In genomic region chr12:64694130-64695078, GRCh38 we compare ENCODE assay signal across 14 cellular contexts.
DNase-seq lines count a peak whose midpoint lies in the region; ATAC-seq, FAIRE-seq and TF ChIP-seq lines count a peak whose summit lies in the region.
"Had no signal": no experiment of that assay in that cellular context is flagged by ENCODE, and none has a peak within 500 bp of the region (broad histone marks: within the 10 kb centered on the region; RNA-seq: fewer than 3 reads in every experiment).

No MANE protein-coding gene starts in this region.

- peaks cover 39% of the 10 kb centered on the region for H3K36me3 Mint-ChIP-seq in CD4-positive, CD25-positive, alpha-beta regulatory T cell
- peaks cover 27% of the 10 kb centered on the region for H3K36me3 Mint-ChIP-seq in GM23338 (ENCODE audit: low read depth)
- H3K36me3 Mint-ChIP-seq in activated naive CD8-positive, alpha-beta T cell treated with anti-CD3 and anti-CD28 coated beads, Interleukin-2, amount 10 ng/mL, durations not matched to agents 7 days and 5 days = peaks cover 25% of the 10 kb centered on the region
- peaks cover 7% of the 10 kb centered on the region for H3K36me3 Mint-ChIP-seq in natural killer cell

- H3K27ac Mint-ChIP-seq in CD4-positive, CD25-positive, alpha-beta regulatory T cell = peak overlapping the region; percentile 81 to 99 (median 94)
- peak overlapping the region; percentile 44; the same call in 1 of the 2 replicates for H3K27ac Mint-ChIP-seq in GM23338
- peak overlapping the region; percentile 9 for H3K27ac Mint-ChIP-seq in activated naive CD8-positive, alpha-beta T cell treated with anti-CD3 and anti-CD28 coated beads, Interleukin-2, amount 10 ng/mL, durations not matched to agents 7 days and 5 days
- H3K27ac Mint-ChIP-seq in natural killer cell = peak overlapping the region; percentile 7 to 70

- FAIRE-seq in RCC 7860 (lab: Jason Lieb, UNC) = no peak
- FAIRE-seq: keratinocyte had no signal

- peaks cover 62% of the 10 kb centered on the region for H3K36me3 ChIP-seq in CD4-positive, CD25-positive, alpha-beta regulatory T cell (ENCODE audit: control insufficient read depth, insufficient read depth, low read length)
- H3K36me3 ChIP-seq in GM23338 (ENCODE audit: insufficient read depth) = 0 out of 2 replicates have a peak, but pooled peaks cover 3% of the 10 kb centered on the region
- H3K36me3 ChIP-seq: gastrocnemius medialis, thyroid gland had no signal

- no peaks in the 10 kb centered on the region for H3K9me2 ChIP-seq in GM23338 (ENCODE audit: insufficient read depth)

- no peaks in the 10 kb centered on the region for H3K9me3 Mint-ChIP-seq in CD4-positive, CD25-positive, alpha-beta regulatory T cell
- H3K9me3 Mint-ChIP-seq in GM23338 = no peaks in the 10 kb centered on the region
- no peaks in the 10 kb centered on the region for H3K9me3 Mint-ChIP-seq in activated naive CD8-positive, alpha-beta T cell treated with anti-CD3 and anti-CD28 coated beads, Interleukin-2, amount 10 ng/mL, durations not matched to agents 7 days and 5 days
- no peaks in the 10 kb centered on the region for H3K9me3 Mint-ChIP-seq in natural killer cell

- no peaks in the 10 kb centered on the region for H3K27me3 Mint-ChIP-seq in CD4-positive, CD25-positive, alpha-beta regulatory T cell
- peaks cover 7% of the 10 kb centered on the region for H3K27me3 Mint-ChIP-seq in GM23338 (ENCODE audit: insufficient read depth, low read depth, poor library complexity)
- H3K27me3 Mint-ChIP-seq in activated naive CD8-positive, alpha-beta T cell treated with anti-CD3 and anti-CD28 coated beads, Interleukin-2, amount 10 ng/mL, durations not matched to agents 7 days and 5 days = no peaks in the 10 kb centered on the region
- H3K27me3 Mint-ChIP-seq in natural killer cell (ENCODE audit: low read depth in 2 of 2) = no peaks in the 10 kb centered on the region

- POLR2A ChIA-PET in activated naive CD8-positive, alpha-beta T cell treated with anti-CD3 and anti-CD28 coated beads, Interleukin-2, amount 10 ng/mL, durations not matched to agents 7 days and 5 days (lab: Charles Lee) = interaction anchor here (0.9 to 1.7 kb wide), 4 partner anchors 16 to 145 kb away, joined by 3 to 4 read pairs (median 4); no protein-coding TSS in a partner anchor

- no peak overlapping the region for H2AFZ ChIP-seq in GM23338

- peak overlapping the region; percentile 23; the same call in 1 of the 2 replicates for H3K4me2 ChIP-seq in GM23338

- H3K27me3 ChIP-seq in CD4-positive, CD25-positive, alpha-beta regulatory T cell (ENCODE audit: control insufficient read depth, insufficient read depth, low read length) = no peaks in the 10 kb centered on the region
- H3K27me3 ChIP-seq in GM23338 (ENCODE audit: insufficient read depth) = no peaks in the 10 kb centered on the region
- H3K27me3 ChIP-seq: gastrocnemius medialis, thyroid gland had no signal

- H3K4me3 Mint-ChIP-seq in CD4-positive, CD25-positive, alpha-beta regulatory T cell = peak overlapping the region in 2 of 4 donors; percentile 67 to 73
- H3K4me3 Mint-ChIP-seq in GM23338 (no peak overlapping the region; the same call in 2 of the 3 replicates), natural killer cell (no peak overlapping the region)
- no peak overlapping the region for H3K4me3 Mint-ChIP-seq in activated naive CD8-positive, alpha-beta T cell treated with anti-CD3 and anti-CD28 coated beads, Interleukin-2, amount 10 ng/mL, durations not matched to agents 7 days and 5 days

- H3F3A ChIP-seq in GM23338 (replicated peaks; ENCODE audit: low read depth) = 0 out of 2 replicates have a peak, but pooled peaks cover 7% of the 10 kb centered on the region

- intact Hi-C loops in natural killer cell (cut with micrococcal nuclease) = loop anchor here (5.0 kb wide), 1 partner anchor 37 kb away; no protein-coding TSS in a partner anchor

- no peak overlapping the region for H3K4me3 ChIP-seq in CD4-positive, CD25-positive, alpha-beta regulatory T cell (ENCODE audit: low read depth, low read length)
- H3K4me3 ChIP-seq in GM23338 = no peak overlapping the region
- H3K4me3 ChIP-seq: gastrocnemius medialis, thyroid gland had no signal

- peak overlapping the region; percentile 5 for H3K27ac ChIP-seq in CD4-positive, CD25-positive, alpha-beta regulatory T cell (ENCODE audit: insufficient read depth, low read length, poor library complexity, severe bottlenecking)
- H3K27ac ChIP-seq in GM23338 (ENCODE audit: low read depth) = peak overlapping the region; percentile 64; the same call in 1 of the 2 replicates
- H3K27ac ChIP-seq: gastrocnemius medialis, thyroid gland had no signal

- peak in 1 of 2 experiments; percentile 19; a peak in 1 of 4 replicates for TF ChIP-seq CTCF in GM23338 (conservative IDR thresholded peaks at IDR 0.05; ENCODE audit: low read depth in 2 of 2)
- TF ChIP-seq CTCF in natural killer cell (IDR thresholded peaks at IDR 0.05) = no peak

- H3K79me2 ChIP-seq in GM23338 (replicated peaks; ENCODE audit: insufficient read depth) = peaks cover 9% of the 10 kb centered on the region

- no peaks in the 10 kb centered on the region for H3K9me3 ChIP-seq in CD4-positive, CD25-positive, alpha-beta regulatory T cell (ENCODE audit: control insufficient read depth in 2 of 2, low read length in 2 of 2)
- H3K9me3 ChIP-seq: gastrocnemius medialis, thyroid gland had no signal

- peaks cover 37 to 78% (median 55%) of the 10 kb centered on the region in 4 donors for H3K4me1 Mint-ChIP-seq in CD4-positive, CD25-positive, alpha-beta regulatory T cell
- H3K4me1 Mint-ChIP-seq in GM23338 (peaks cover 46% of the 10 kb centered on the region), natural killer cell (peaks cover 45 to 53% of the 10 kb centered on the region in 2 donors)
- peaks cover 34% of the 10 kb centered on the region for H3K4me1 Mint-ChIP-seq in activated naive CD8-positive, alpha-beta T cell treated with anti-CD3 and anti-CD28 coated beads, Interleukin-2, amount 10 ng/mL, durations not matched to agents 7 days and 5 days

- ATAC-seq in CD4-positive, CD25-positive, alpha-beta regulatory T cell (ENCODE audit: low read depth in 2 of 2) = no peak
- ATAC-seq in GM23338 (peak; percentile 21), natural killer cell (no peak)
- ATAC-seq in activated naive CD8-positive, alpha-beta T cell treated with anti-CD3 and anti-CD28 coated beads, Interleukin-2, amount 10 ng/mL, durations not matched to agents 7 days and 5 days (ENCODE audit: low read depth) = no peak
- ATAC-seq: gastrocnemius medialis had no signal

- H4K20me1 ChIP-seq in GM23338 (replicated peaks; ENCODE audit: insufficient read depth) = 0 out of 2 replicates have a peak, but pooled peaks cover 5% of the 10 kb centered on the region

- no peak for DNase-seq in CD4-positive, CD25-positive, alpha-beta regulatory T cell
- no peak for DNase-seq in GM23338 (ENCODE audit: low spot score)
- DNase-seq in activated naive CD8-positive, alpha-beta T cell treated with anti-CD3 and anti-CD28 coated beads, Interleukin-2, amount 10 ng/mL, durations not matched to agents 7 days and 5 days = no peak
- no peak for DNase-seq in natural killer cell
- no peak for DNase-seq in NCI-H1417 treated with DMSO at 0.1 percent for 48 hours (lab: John Stamatoyannopoulos, UW)
- no peak for DNase-seq in RCC 7860 (ENCODE audit: low spot score)
- no peak for DNase-seq in NCI-H1436 treated with DMSO at 0.1 percent for 48 hours (lab: John Stamatoyannopoulos, UW)
- no peak for DNase-seq in NCI-H1105 treated with DMSO at 0.1 percent for 48 hours (lab: John Stamatoyannopoulos, UW)
- DNase-seq: effector CD4-positive, alpha-beta T cell; gastrocnemius medialis; NCI-H2029; SW 1271; thyroid gland had no signal

- peaks cover 77% of the 10 kb centered on the region for H3K4me1 ChIP-seq in CD4-positive, CD25-positive, alpha-beta regulatory T cell (ENCODE audit: control insufficient read depth, insufficient read depth, low read length, poor library complexity, severe bottlenecking)
- H3K4me1 ChIP-seq in GM23338 (ENCODE audit: insufficient read depth) = peaks cover 36% of the 10 kb centered on the region

TF ChIP-seq in GM23338, 12 proteins besides CTCF, POLR2A, EP300 and RAD21 (continues in another document):
- TF ChIP-seq STAT1 (IDR thresholded peaks at IDR 0.05; ENCODE audit: unreplicated experiment) (no peak), EZH2phosphoT487 (IDR thresholded peaks at IDR 0.05; ENCODE audit: unreplicated experiment) (no peak), ZNF114 (CRISPR knock-in tag; IDR thresholded peaks at IDR 0.05) (no peak), REST (IDR thresholded peaks at IDR 0.05; ENCODE audit: unreplicated experiment) (no peak), EZH2 (IDR thresholded peaks at IDR 0.05; ENCODE audit: low read depth, unreplicated experiment) (no peak)
- TF ChIP-seq, protein P1, sequence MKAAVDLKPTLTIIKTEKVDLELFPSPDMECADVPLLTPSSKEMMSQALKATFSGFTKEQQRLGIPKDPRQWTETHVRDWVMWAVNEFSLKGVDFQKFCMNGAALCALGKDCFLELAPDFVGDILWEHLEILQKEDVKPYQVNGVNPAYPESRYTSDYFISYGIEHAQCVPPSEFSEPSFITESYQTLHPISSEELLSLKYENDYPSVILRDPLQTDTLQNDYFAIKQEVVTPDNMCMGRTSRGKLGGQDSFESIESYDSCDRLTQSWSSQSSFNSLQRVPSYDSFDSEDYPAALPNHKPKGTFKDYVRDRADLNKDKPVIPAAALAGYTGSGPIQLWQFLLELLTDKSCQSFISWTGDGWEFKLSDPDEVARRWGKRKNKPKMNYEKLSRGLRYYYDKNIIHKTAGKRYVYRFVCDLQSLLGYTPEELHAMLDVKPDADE (IDR thresholded peaks at IDR 0.05) = no peak

Comparison
In these comparisons a context has a peak if more than half of its experiments do, and no peak if none do; other contexts are left out.
1. H3K27ac Mint-ChIP-seq: peak in every context shown above with its lines; median percentile 94 in CD4-positive, CD25-positive, alpha-beta regulatory T cell; 44 in GM23338; 38 in natural killer cell; 9 in activated naive CD8-positive, alpha-beta T cell treated with anti-CD3 and anti-CD28 coated beads, Interleukin-2, amount 10 ng/mL, durations not matched to agents 7 days and 5 days.